33 cellular contexts compared by ENCODE assay signal in genomic region chr9:14935917-14936316, GRCh38. TPM values are rescaled to one million over a fixed set of nuclear protein-coding genes. Genes with fewer than 3 reads are reported as not detected.
A peak's percentile ranks its signal among the peaks of the same experiment; 100 is the strongest.
DNase-seq lines count a peak whose midpoint lies in the region; ATAC-seq and TF ChIP-seq lines count a peak whose summit lies in the region.
"Had no signal": no experiment of that assay in that cellular context is flagged by ENCODE, and none has a peak within 500 bp of the region (broad histone marks: within the 10 kb centered on the region; RNA-seq: fewer than 3 reads in every experiment).

No MANE protein-coding gene starts in this region.

- H3K9me3 Mint-ChIP-seq in nephron progenitor cell (peaks cover 13% of the 10 kb centered on the region), GM23338 (no peaks in the 10 kb centered on the region)
- H3K9me3 Mint-ChIP-seq: activated naive CD4-positive, alpha-beta T cell treated with anti-CD3 and anti-CD28 coated beads, Interleukin-2, amount 50 U/mL, for 72 hours; CD4-positive, CD25-positive, alpha-beta regulatory T cell; stimulated activated effector memory CD8-positive, alpha-beta T cell treated with anti-CD3 and anti-CD28 coated beads, Interleukin-12 subunit alpha, Interleukin-12 subunit beta, amount 100 ng/mL, for 72 hours had no signal

- H3K4me3 ChIP-seq in ectodermal cell (ENCODE audit: insufficient read depth, low read depth, low read length) (no peak overlapping the region), dorsolateral prefrontal cortex (no peak overlapping the region), GM23338 (no peak overlapping the region)
- H3K4me3 ChIP-seq: A549, breast epithelium, left lung, upper lobe of left lung had no signal

- H3K4me1 Mint-ChIP-seq in nephron progenitor cell = peaks cover 38% of the 10 kb centered on the region
- H3K4me1 Mint-ChIP-seq in GM23338 = peaks cover 11% of the 10 kb centered on the region; the same call in 2 of the 3 replicates
- H3K4me1 Mint-ChIP-seq: CD4-positive, CD25-positive, alpha-beta regulatory T cell; naive B cell; stimulated activated effector memory CD8-positive, alpha-beta T cell treated with anti-CD3 and anti-CD28 coated beads, Interleukin-12 subunit alpha, Interleukin-12 subunit beta, amount 100 ng/mL, for 72 hours had no signal

- H3K4me3 Mint-ChIP-seq in nephron progenitor cell (peak overlapping the region; percentile 63), GM23338 (no peak overlapping the region)
- H3K4me3 Mint-ChIP-seq: CD4-positive, CD25-positive, alpha-beta regulatory T cell; naive B cell; stimulated activated effector memory CD8-positive, alpha-beta T cell treated with anti-CD3 and anti-CD28 coated beads, Interleukin-12 subunit alpha, Interleukin-12 subunit beta, amount 100 ng/mL, for 72 hours had no signal

- H3K4me1 ChIP-seq in ectodermal cell (ENCODE audit: control insufficient read depth, insufficient read depth, low read length) (peaks cover 12% of the 10 kb centered on the region), GM23338 (ENCODE audit: insufficient read depth) (peaks cover 26% of the 10 kb centered on the region)
- H3K4me1 ChIP-seq: A549, breast epithelium, left lung, upper lobe of left lung had no signal

- 89 to 92% methylated on average over 1 of the region's 1 CpG for WGBS in ectodermal cell, 2 experiments

- ATAC-seq in GM23338 = no peak
- no peak for ATAC-seq in GM21390 (IDR thresholded peaks at IDR 0.05; ENCODE audit: unreplicated experiment)
- ATAC-seq: A549; activated naive CD4-positive, alpha-beta T cell treated with anti-CD3 and anti-CD28 coated beads, Interleukin-2, amount 50 U/mL, for 72 hours; HepG2; left lung; Panc1; stimulated activated effector memory CD8-positive, alpha-beta T cell treated with anti-CD3 and anti-CD28 coated beads, Interleukin-12 subunit alpha, Interleukin-12 subunit beta, amount 100 ng/mL, for 72 hours had no signal

- H3K27me3 ChIP-seq in ectodermal cell (ENCODE audit: control insufficient read depth, insufficient read depth, low read length, poor library complexity, severe bottlenecking) (no peaks in the 10 kb centered on the region), dorsolateral prefrontal cortex (no peaks in the 10 kb centered on the region), GM23338 (ENCODE audit: insufficient read depth) (no peaks in the 10 kb centered on the region)
- H3K27me3 ChIP-seq: breast epithelium, left lung, upper lobe of left lung had no signal

- H3K27ac ChIP-seq in ectodermal cell (ENCODE audit: insufficient read depth, low read depth, low read length, poor library complexity, severe bottlenecking) (peak overlapping the region; percentile 79), dorsolateral prefrontal cortex (peak overlapping the region in 1 of 59 donors; percentile 53), GM23338 (ENCODE audit: low read depth) (no peak overlapping the region)
- H3K27ac ChIP-seq: A549, epithelial cell of prostate, HL-60, left lung, upper lobe of left lung had no signal

- H3K36me3 Mint-ChIP-seq in nephron progenitor cell (ENCODE audit: low read depth) (peaks cover 12% of the 10 kb centered on the region), GM23338 (ENCODE audit: low read depth) (no peaks in the 10 kb centered on the region)
- H3K36me3 Mint-ChIP-seq: activated naive CD4-positive, alpha-beta T cell treated with anti-CD3 and anti-CD28 coated beads, Interleukin-2, amount 50 U/mL, for 72 hours; CD4-positive, CD25-positive, alpha-beta regulatory T cell; naive B cell; stimulated activated effector memory CD8-positive, alpha-beta T cell treated with anti-CD3 and anti-CD28 coated beads, Interleukin-12 subunit alpha, Interleukin-12 subunit beta, amount 100 ng/mL, for 72 hours had no signal

- DNase-seq in NCI-H2227 treated with DMSO at 0.1 percent for 48 hours (lab: John Stamatoyannopoulos, UW) (peak; percentile 20), NCI-H2227 (lab: John Stamatoyannopoulos, UW; ENCODE audit: unreplicated experiment) (no peak), nephron progenitor cell (no peak), NCI-H2081 treated with DMSO at 0.1 percent for 48 hours (lab: John Stamatoyannopoulos, UW) (no peak), dorsolateral prefrontal cortex (no peak), GM23338 (ENCODE audit: low spot score) (no peak)
- DNase-seq: activated CD4-positive, alpha-beta T cell treated with anti-CD3 and anti-CD28 coated beads for 48 hours; activated CD8-positive, alpha-beta memory T cell treated with anti-CD3 and anti-CD28 coated beads for 24 hours; activated T-cell treated with anti-CD3 and anti-CD28 coated beads for 4 hours; AML-193; Calu3; CD4-positive, CD25-positive, alpha-beta regulatory T cell; effector CD4-positive, alpha-beta T cell; left lung; mesendoderm; MM.1S; naive B cell; NCI-H1417 treated with DMSO at 0.1 percent for 48 hours; NCI-H2029 treated with DMSO at 0.1 percent for 48 hours; NCI-H748 treated with DMSO at 0.1 percent for 48 hours; SHP77; substantia nigra; upper lobe of left lung had no signal

- no peaks in the 10 kb centered on the region for H4K20me1 ChIP-seq in GM23338 (replicated peaks; ENCODE audit: insufficient read depth)

- H3K27me3 Mint-ChIP-seq in nephron progenitor cell (ENCODE audit: low read depth, poor library complexity) = no peaks in the 10 kb centered on the region
- no peaks in the 10 kb centered on the region for H3K27me3 Mint-ChIP-seq in GM23338 (ENCODE audit: insufficient read depth, low read depth, poor library complexity)
- H3K27me3 Mint-ChIP-seq: CD4-positive, CD25-positive, alpha-beta regulatory T cell; naive B cell had no signal

- H3F3A ChIP-seq in GM23338 (replicated peaks; ENCODE audit: low read depth) = no peaks in the 10 kb centered on the region

- intact Hi-C loops in dorsolateral prefrontal cortex (cut with DNase I) = no loop called here

- no peaks in the 10 kb centered on the region for H3K9me3 ChIP-seq in ectodermal cell (ENCODE audit: control insufficient read depth, low read length)
- H3K9me3 ChIP-seq: A549, breast epithelium, left lung, upper lobe of left lung had no signal

- no peak for TF ChIP-seq CTCF in nephron progenitor cell (IDR thresholded peaks at IDR 0.05)
- no peak for TF ChIP-seq CTCF in dorsolateral prefrontal cortex (IDR thresholded peaks at IDR 0.05 in 54 of 56, conservative IDR thresholded peaks at IDR 0.05 in 2 of 56; ENCODE audit: low read depth in 1 of 56, partially characterized antibody in 56 of 56)
- no peak for TF ChIP-seq CTCF in GM23338 (conservative IDR thresholded peaks at IDR 0.05; ENCODE audit: low read depth in 2 of 2)

- no peaks in the 10 kb centered on the region for H3K9me2 ChIP-seq in GM23338 (ENCODE audit: insufficient read depth)

- H3K27ac Mint-ChIP-seq in nephron progenitor cell (peak overlapping the region; percentile 99), GM23338 (no peak overlapping the region)
- H3K27ac Mint-ChIP-seq: activated naive CD4-positive, alpha-beta T cell treated with anti-CD3 and anti-CD28 coated beads, Interleukin-2, amount 50 U/mL, for 72 hours; CD4-positive, CD25-positive, alpha-beta regulatory T cell; naive B cell; stimulated activated effector memory CD8-positive, alpha-beta T cell treated with anti-CD3 and anti-CD28 coated beads, Interleukin-12 subunit alpha, Interleukin-12 subunit beta, amount 100 ng/mL, for 72 hours had no signal

- H3K36me3 ChIP-seq in ectodermal cell (ENCODE audit: control insufficient read depth, insufficient read depth, low read length) (no peaks in the 10 kb centered on the region), GM23338 (ENCODE audit: insufficient read depth) (no peaks in the 10 kb centered on the region)
- H3K36me3 ChIP-seq: breast epithelium, left lung, upper lobe of left lung had no signal

- H3K4me2 ChIP-seq in GM23338 = no peak overlapping the region
- H3K4me2 ChIP-seq: A549 had no signal

- H3K79me2 ChIP-seq in GM23338 (replicated peaks; ENCODE audit: insufficient read depth) = no peaks in the 10 kb centered on the region

- no peak overlapping the region for H2AFZ ChIP-seq in GM23338

TF ChIP-seq in GM23338, 12 proteins besides CTCF, POLR2A, EP300 and RAD21 (continues in another document):
- TF ChIP-seq CREB1 (CRISPR knock-in tag; IDR thresholded peaks at IDR 0.05; ENCODE audit: low read depth) = no peak
- TF ChIP-seq NANOG (IDR thresholded peaks at IDR 0.05; ENCODE audit: borderline replicate concordance) = no peak
- no peak for TF ChIP-seq ZNF114 (CRISPR knock-in tag; IDR thresholded peaks at IDR 0.05)
- no peak for TF ChIP-seq REST (IDR thresholded peaks at IDR 0.05; ENCODE audit: unreplicated experiment)

RNA-seq across cellular contexts. Expression of gene FREM1, which starts 25.7 kb away (rescaled TPM):
- 4.3 TPM for polyA plus RNA-seq in ectodermal cell (2013, experiment 1 of 4)
- 2.6 TPM for polyA plus RNA-seq in ectodermal cell (2013, experiment 2 of 4)
- 3.9 TPM for polyA plus RNA-seq in ectodermal cell (2013, experiment 3 of 4)
- 3.0 TPM for polyA plus RNA-seq in ectodermal cell (2013, experiment 4 of 4)
- 1 to 10 TPM; 1.1 to 9.6 (median 5.2) TPM for total RNA-seq in dorsolateral prefrontal cortex
- 3.1 and 4.8 TPM in 2 replicates for total RNA-seq in GM23338 (2014; rRNA removed; shearing (Covaris generic))
- 0.78 and 0.94 TPM in 2 replicates for polyA plus RNA-seq in GM23338 (2016; fragmentation: Nextera tagmentation; extraction: Ambion mirVana)
- total RNA-seq: Calu3 had no signal
- polyA plus RNA-seq: A549; CD4-positive, CD25-positive, alpha-beta regulatory T cell had no signal
